9 cellular contexts compared by ENCODE assay signal in the genomic region with DNA sequence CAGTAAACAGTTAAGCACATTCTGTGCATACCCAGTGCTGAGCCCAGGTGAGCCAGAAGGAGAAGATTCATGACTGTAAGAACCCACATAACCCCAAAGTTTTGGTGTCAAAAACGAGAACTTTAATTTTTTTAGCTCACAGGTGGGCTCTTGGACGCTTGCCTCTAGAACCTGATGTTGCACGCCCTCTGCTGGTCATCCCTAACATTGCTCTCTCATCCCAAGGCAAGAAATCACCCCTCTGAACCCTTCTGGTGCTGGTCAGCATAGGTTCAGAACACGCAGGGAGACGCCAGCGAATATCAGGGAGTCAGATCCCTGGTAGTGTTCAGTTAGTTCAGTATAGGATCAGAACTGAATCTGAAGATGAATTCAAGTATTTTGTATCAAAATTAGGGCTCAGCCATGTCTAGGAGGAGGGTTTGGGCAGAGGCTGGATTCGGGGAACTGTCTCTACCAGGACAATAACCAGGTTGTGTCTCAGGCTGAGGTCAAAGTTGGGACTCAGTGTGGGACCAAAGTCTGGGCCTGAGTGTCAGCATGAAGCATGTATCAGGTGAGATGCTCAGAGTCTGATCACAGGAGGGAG. TPM values are rescaled to one million over a fixed set of nuclear protein-coding genes. Genes with fewer than 3 reads are reported as not detected.
DNase-seq lines count a peak whose midpoint lies in the region; ATAC-seq and TF ChIP-seq lines count a peak whose summit lies in the region.
"Had no signal": no experiment of that assay in that cellular context is flagged by ENCODE, and none has a peak within 500 bp of the region (broad histone marks: within the 10 kb centered on the region; RNA-seq: fewer than 3 reads in every experiment).

No MANE protein-coding gene starts in this region.

- no peak for ATAC-seq in naive B cell (ENCODE audit: low read depth in 2 of 2)
- no peak for ATAC-seq in HG03135 (IDR thresholded peaks at IDR 0.05; ENCODE audit: unreplicated experiment)
- ATAC-seq: left colon had no signal

- H3K4me1 Mint-ChIP-seq in dendritic cell treated with granulocyte-macrophage colony-stimulating factor and Interleukin-4, amounts not matched to agents 40 ng/mL and 50 ng/mL, for 4 days (ENCODE audit: low read depth), result peaks cover 81% of the 10 kb centered on the region
- H3K4me1 Mint-ChIP-seq in naive B cell, result peaks cover 67 to 83% (median 71%) of the 10 kb centered on the region in 3 donors

- H3K9me3 Mint-ChIP-seq in dendritic cell treated with granulocyte-macrophage colony-stimulating factor and Interleukin-4, amounts not matched to agents 40 ng/mL and 50 ng/mL, for 4 days, result no peaks in the 10 kb centered on the region
- H3K9me3 Mint-ChIP-seq in naive B cell, result no peaks in the 10 kb centered on the region

- peak overlapping the region; percentile 83 for H3K27ac Mint-ChIP-seq in dendritic cell treated with granulocyte-macrophage colony-stimulating factor and Interleukin-4, amounts not matched to agents 40 ng/mL and 50 ng/mL, for 4 days
- peak overlapping the region in 3 of 6 donors; percentile 49 to 93 (median 89) for H3K27ac Mint-ChIP-seq in naive B cell

- H3K4me3 ChIP-seq in uterus, result no peak overlapping the region

- peaks cover 1% of the 10 kb centered on the region for H3K27me3 Mint-ChIP-seq in dendritic cell treated with granulocyte-macrophage colony-stimulating factor and Interleukin-4, amounts not matched to agents 40 ng/mL and 50 ng/mL, for 4 days
- no peaks in the 10 kb centered on the region for H3K27me3 Mint-ChIP-seq in naive B cell

- peaks cover 0 to 7% of the 10 kb centered on the region in 2 donors for H3K4me1 ChIP-seq in uterus

- no peak overlapping the region for H3K4me3 Mint-ChIP-seq in dendritic cell treated with granulocyte-macrophage colony-stimulating factor and Interleukin-4, amounts not matched to agents 40 ng/mL and 50 ng/mL, for 4 days
- peak overlapping the region in 6 of 8 donors; percentile 9 to 93 (median 50) for H3K4me3 Mint-ChIP-seq in naive B cell

- no peaks in the 10 kb centered on the region for H3K36me3 ChIP-seq in uterus

- intact Hi-C loops in dendritic cell treated with granulocyte-macrophage colony-stimulating factor and Interleukin-4, amounts not matched to agents 40 ng/mL and 50 ng/mL, for 4 days (cut with micrococcal nuclease), result loop anchor here (1.0 kb wide), 1 partner anchor 86 kb away; no protein-coding TSS in a partner anchor
- intact Hi-C loops in uterus (cut with DNase I; ENCODE audit: low total_unique reads), result loop anchor here (10.0 kb wide), 1 partner anchor 89 kb away; the partner anchor contains the start of genes FANCG and VCP

- TF ChIP-seq CTCF in 22Rv1 (IDR thresholded peaks at IDR 0.05), result peak; percentile 89
- TF ChIP-seq CTCF in uterus (IDR thresholded peaks at IDR 0.05), result peak; percentile 46 to 60 (median 56)

- no peak for TF ChIP-seq POLR2A in uterus (IDR thresholded peaks at IDR 0.05)

- H3K27me3 ChIP-seq in uterus, result no peaks in the 10 kb centered on the region

- DNase-seq in ELF-1 (ENCODE audit: low read depth, low spot score), result peak; percentile 84
- DNase-seq in NCI-H146 treated with DMSO at 0.1 percent for 48 hours (lab: John Stamatoyannopoulos, UW; ENCODE audit: unreplicated experiment), result peak; percentile 71
- peak; percentile 78 for DNase-seq in activated CD4-positive, alpha-beta T cell treated with anti-CD3 and anti-CD28 coated beads for 48 hours
- DNase-seq in naive B cell, result peak; percentile 42
- DNase-seq in uterus, result peak; percentile 31 to 54

- H3K9me3 ChIP-seq in uterus, result no peaks in the 10 kb centered on the region

- H3K27ac ChIP-seq in 22Rv1 (no peak overlapping the region), uterus (no peak overlapping the region)

- H3K36me3 Mint-ChIP-seq in dendritic cell treated with granulocyte-macrophage colony-stimulating factor and Interleukin-4, amounts not matched to agents 40 ng/mL and 50 ng/mL, for 4 days (ENCODE audit: low read depth), result no peaks in the 10 kb centered on the region
- no peaks in the 10 kb centered on the region for H3K36me3 Mint-ChIP-seq in naive B cell

RNA-seq across cellular contexts. Expression of gene DNAJB5, which starts 4.1 kb away (rescaled TPM):
- polyA plus RNA-seq in naive B cell (ENCODE audit: low read depth in 6 of 6), result 1 to 10 TPM in 3 of 6 donors, under 1 TPM in 2, not detected in 1; 0.31 to 1.9 (median 1.4) TPM
- 10 to 100 TPM in 3 of 4 donors, 1 to 10 TPM in 1; 9.7 to 45.0 (median 25.1) TPM for total RNA-seq in uterus

RNA-seq across cellular contexts. Expression of gene PHF24, which starts 27.3 kb away (rescaled TPM):
- not detected for polyA plus RNA-seq in naive B cell (ENCODE audit: low read depth in 6 of 6)
- 1 to 10 TPM in 1 of 4 donors, under 1 TPM in 3; under 0.01 to 1.5 (median 0.81) TPM for total RNA-seq in uterus
